Comparison of ENCODE assay signal across 30 cellular contexts in the genomic region with DNA sequence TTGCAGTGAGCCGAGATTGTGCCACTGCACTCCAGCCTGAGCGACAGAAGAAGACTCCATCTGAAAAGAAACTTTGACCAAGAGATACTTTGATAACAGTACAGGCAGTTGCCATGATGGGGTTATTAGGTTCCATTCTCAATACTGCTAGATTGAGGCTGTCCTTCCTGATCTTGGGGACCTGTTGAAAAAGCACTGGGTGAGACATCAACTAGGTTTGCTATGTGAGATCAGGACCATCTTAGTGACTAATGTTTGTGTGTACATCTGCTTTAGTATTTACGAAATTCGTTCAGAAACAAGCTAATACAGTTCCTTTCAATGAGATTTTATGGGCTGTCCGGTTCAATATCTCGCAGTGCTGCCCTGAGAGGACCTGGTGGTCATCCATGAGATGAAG. TPM values are rescaled to one million over a fixed set of nuclear protein-coding genes. Genes with fewer than 3 reads are reported as not detected.
DNase-seq lines count a peak whose midpoint lies in the region; TF ChIP-seq lines count a peak whose summit lies in the region.
"Had no signal": no experiment of that assay in that cellular context is flagged by ENCODE, and none has a peak within 500 bp of the region (broad histone marks: within the 10 kb centered on the region; RNA-seq: fewer than 3 reads in every experiment).

No MANE protein-coding gene starts in this region.

- POLR2A ChIA-PET in MCF 10A (lab: Yijun Ruan, JAX): interaction anchor here (1.0 to 5.4 kb wide), 22 partner anchors 10 to 162 kb away, joined by 3 to 117 read pairs (median 4); a partner anchor contains a TSS

- no peak overlapping the region for H3K4me3 ChIP-seq in breast epithelium
- H3K4me3 ChIP-seq: mucosa of descending colon, SK-N-MC had no signal

- no peaks in the 10 kb centered on the region for H3K9me3 ChIP-seq in breast epithelium
- H3K9me3 ChIP-seq: mucosa of descending colon, testis, vagina had no signal

- H3K27ac ChIP-seq in breast epithelium: no peak overlapping the region
- H3K27ac ChIP-seq: 22Rv1, KMS-11, SK-N-MC, testis, vagina had no signal

- peaks cover 34% of the 10 kb centered on the region for H3K4me1 Mint-ChIP-seq in MCF 10A (ENCODE audit: insufficient read depth, unreplicated experiment)
- H3K4me1 Mint-ChIP-seq in chondrocyte (ENCODE audit: low read depth): peaks cover 57% of the 10 kb centered on the region
- H3K4me1 Mint-ChIP-seq in mesothelial cell of epicardium: peaks cover 54% of the 10 kb centered on the region
- peaks cover 9% of the 10 kb centered on the region for H3K4me1 Mint-ChIP-seq in progenitor cell of endocrine pancreas (ENCODE audit: low read depth)

- no peaks in the 10 kb centered on the region for H3K36me3 ChIP-seq in breast epithelium
- H3K36me3 ChIP-seq: vagina had no signal

- no peaks in the 10 kb centered on the region for H3K27me3 ChIP-seq in breast epithelium
- H3K27me3 ChIP-seq: testis, vagina had no signal

- intact Hi-C loops in MCF 10A (cut with micrococcal nuclease): loop anchor here (5.0 kb wide), 1 partner anchor 74 kb away; no protein-coding TSS in a partner anchor
- intact Hi-C loops in breast epithelium (cut with DNase I; ENCODE audit: low total_unique reads): no loop called here

- DNase-seq in MCF 10A (ENCODE audit: unreplicated experiment): peak; percentile 37
- no peak for DNase-seq in breast epithelium (ENCODE audit: low spot score in 2 of 2)
- DNase-seq in chondrocyte (ENCODE audit: low spot score): no peak
- no peak for DNase-seq in mesothelial cell of epicardium (ENCODE audit: low spot score in 2 of 2, unreplicated experiment in 2 of 2)
- no peak for DNase-seq in COLO829 (ENCODE audit: low spot score)
- DNase-seq in progenitor cell of endocrine pancreas (ENCODE audit: low spot score, unreplicated experiment): no peak
- no peak for DNase-seq in stimulated activated CD4-positive, alpha-beta T cell treated with anti-CD3 and anti-CD28 coated beads, Interleukin-2, amount 100 ng/mL, for 24 hours
- no peak for DNase-seq in 8988T
- DNase-seq: activated CD4-positive, alpha-beta memory T cell treated with anti-CD3 and anti-CD28 coated beads for 36 hours; activated CD8-positive, alpha-beta memory T cell treated with anti-CD3 and anti-CD28 coated beads, Interleukin-2, amount 50 U/mL, for 4 hours; activated naive CD4-positive, alpha-beta T cell treated with anti-CD3 and anti-CD28 coated beads, Interleukin-2, amount 50 U/mL, for 16 hours; AML-193; amygdala; CD8-positive, alpha-beta memory T cell; H7; kidney; mucosa of descending colon; NCI-H1417 treated with DMSO at 0.1 percent for 48 hours; NCI-H2081; NCI-H774; right cardiac atrium; stimulated activated CD4-positive, alpha-beta T cell treated with anti-CD3 and anti-CD28 coated beads, Interleukin-4, amount 100 ng/mL, for 1 hour; testis had no signal

- H3K4me3 Mint-ChIP-seq in MCF 10A (ENCODE audit: unreplicated experiment) (peak overlapping the region; percentile 85), chondrocyte (ENCODE audit: unreplicated experiment) (peak overlapping the region; percentile 88), mesothelial cell of epicardium (peak overlapping the region; percentile 39), progenitor cell of endocrine pancreas (ENCODE audit: low read depth) (no peak overlapping the region)
- H3K4me3 Mint-ChIP-seq: activated CD4-positive, alpha-beta memory T cell treated with anti-CD3 and anti-CD28 coated beads for 36 hours; activated T-helper 1 cell treated with anti-CD3 and anti-CD28 coated beads, Interleukin-12 subunit alpha, Interleukin-12 subunit beta, Interleukin-2, Interleukin-4 antibody, amounts not matched to agents 30 ng/mL and 10 ng/mL and 1 ng/mL, durations not matched to agents 14 hours and 24 hours and 36 hours; natural killer cell treated with Interleukin-12 subunit alpha and Interleukin-12 subunit beta and Interleukin-15 and Interleukin-18, amount 100 ng/mL, for 72 hours had no signal

- no peak for TF ChIP-seq CTCF in MCF 10A (IDR thresholded peaks at IDR 0.05; ENCODE audit: unreplicated experiment)
- TF ChIP-seq CTCF in breast epithelium (IDR thresholded peaks at IDR 0.05): no peak
- no peak for TF ChIP-seq CTCF in chondrocyte (IDR thresholded peaks at IDR 0.05)
- no peak for TF ChIP-seq CTCF in mesothelial cell of epicardium (IDR thresholded peaks at IDR 0.05; ENCODE audit: unreplicated experiment)
- TF ChIP-seq CTCF in progenitor cell of endocrine pancreas (IDR thresholded peaks at IDR 0.05; ENCODE audit: unreplicated experiment): no peak

- H3K36me3 Mint-ChIP-seq in MCF 10A (ENCODE audit: insufficient read depth, unreplicated experiment) (peaks cover 18% of the 10 kb centered on the region), chondrocyte (ENCODE audit: low read depth) (peaks cover 3% of the 10 kb centered on the region), mesothelial cell of epicardium (no peaks in the 10 kb centered on the region), progenitor cell of endocrine pancreas (ENCODE audit: insufficient read depth) (no peaks in the 10 kb centered on the region)
- H3K36me3 Mint-ChIP-seq: activated CD4-positive, alpha-beta memory T cell treated with anti-CD3 and anti-CD28 coated beads for 36 hours; natural killer cell treated with Interleukin-12 subunit alpha and Interleukin-12 subunit beta and Interleukin-15 and Interleukin-18, amount 100 ng/mL, for 72 hours had no signal

- no TSS peak for BruUV-seq in MCF 10A (replicated peaks; lab: Mats Ljungman, UMichigan)

- CTCF ChIA-PET in MCF 10A (lab: Yijun Ruan, JAX): interaction anchor here (0.7 to 2.0 kb wide), 10 partner anchors 13 to 190 kb away, joined by 3 to 10 read pairs (median 4); no protein-coding TSS in a partner anchor

- peaks cover 0 to 4% of the 10 kb centered on the region in 2 donors for H3K4me1 ChIP-seq in breast epithelium

- H3K9me3 Mint-ChIP-seq in MCF 10A (ENCODE audit: unreplicated experiment) (no peaks in the 10 kb centered on the region), chondrocyte (ENCODE audit: low read depth) (no peaks in the 10 kb centered on the region), mesothelial cell of epicardium (no peaks in the 10 kb centered on the region), progenitor cell of endocrine pancreas (ENCODE audit: low read depth) (no peaks in the 10 kb centered on the region)
- H3K9me3 Mint-ChIP-seq: activated CD4-positive, alpha-beta memory T cell treated with anti-CD3 and anti-CD28 coated beads for 36 hours; activated T-helper 1 cell treated with anti-CD3 and anti-CD28 coated beads, Interleukin-12 subunit alpha, Interleukin-12 subunit beta, Interleukin-2, Interleukin-4 antibody, amounts not matched to agents 30 ng/mL and 10 ng/mL and 1 ng/mL, durations not matched to agents 14 hours and 24 hours and 36 hours; CD8-positive, alpha-beta memory T cell; natural killer cell treated with Interleukin-12 subunit alpha and Interleukin-12 subunit beta and Interleukin-15 and Interleukin-18, amount 100 ng/mL, for 72 hours; stimulated activated memory B cell treated with anti-CD40 and anti-IgM and Interleukin-4, amounts not matched to agents 10 μg/mL and 1 μg/mL and 100 μg/mL, for 72 hours had no signal

- H3K27ac Mint-ChIP-seq in MCF 10A (ENCODE audit: low read depth, unreplicated experiment) (peak overlapping the region; percentile 64), chondrocyte (ENCODE audit: unreplicated experiment) (peak overlapping the region; percentile 59), mesothelial cell of epicardium (peak overlapping the region; percentile 72), progenitor cell of endocrine pancreas (no peak overlapping the region)
- H3K27ac Mint-ChIP-seq: activated CD4-positive, alpha-beta memory T cell treated with anti-CD3 and anti-CD28 coated beads for 36 hours; activated T-helper 1 cell treated with anti-CD3 and anti-CD28 coated beads, Interleukin-12 subunit alpha, Interleukin-12 subunit beta, Interleukin-2, Interleukin-4 antibody, amounts not matched to agents 30 ng/mL and 10 ng/mL and 1 ng/mL, durations not matched to agents 14 hours and 24 hours and 36 hours; CD8-positive, alpha-beta memory T cell; natural killer cell treated with Interleukin-12 subunit alpha and Interleukin-12 subunit beta and Interleukin-15 and Interleukin-18, amount 100 ng/mL, for 72 hours; stimulated activated memory B cell treated with anti-CD40 and anti-IgM and Interleukin-4, amounts not matched to agents 10 μg/mL and 1 μg/mL and 100 μg/mL, for 72 hours had no signal

- H3K27me3 Mint-ChIP-seq in MCF 10A (ENCODE audit: insufficient read depth, unreplicated experiment) (no peaks in the 10 kb centered on the region), chondrocyte (ENCODE audit: low read depth) (no peaks in the 10 kb centered on the region), mesothelial cell of epicardium (ENCODE audit: low read depth) (no peaks in the 10 kb centered on the region), progenitor cell of endocrine pancreas (peaks cover 6% of the 10 kb centered on the region)
- H3K27me3 Mint-ChIP-seq: stimulated activated memory B cell treated with anti-CD40 and anti-IgM and Interleukin-4, amounts not matched to agents 10 μg/mL and 1 μg/mL and 100 μg/mL, for 72 hours had no signal

- no peak for TF ChIP-seq POLR2A in breast epithelium (IDR thresholded peaks at IDR 0.05)

RNA-seq across cellular contexts. Expression of a gene that starts 2.6 kb away (rescaled TPM):
- 66.0 and 86.5 TPM in 2 replicates for total RNA-seq in MCF 10A (2022)
- 100 to 1,000 TPM in 1 of 3 donors, 10 to 100 TPM in 2; 40.6 to 133 (median 50.9) TPM for total RNA-seq in breast epithelium
- total RNA-seq in chondrocyte: 71.9 to 95.0 TPM (median 78.0 TPM) in 3 replicates
- total RNA-seq in mesothelial cell of epicardium: 69.6 to 73.3 TPM (median 70.7 TPM) in 3 replicates
- 20.4 and 21.4 TPM in 2 replicates for total RNA-seq in progenitor cell of endocrine pancreas
